In genomic region chr1:120341756-120342155, GRCh38 we compare ENCODE assay signal across 8 cellular contexts.
DNase-seq lines count a peak whose midpoint lies in the region; ATAC-seq, FAIRE-seq and TF ChIP-seq lines count a peak whose summit lies in the region.
"Not testable (repeated sequence)": the region's sequence is repeated elsewhere in the genome, so short reads cannot be mapped to it uniquely, and the experiment has no call there.

No MANE protein-coding gene starts in this region.

- H3K9ac ChIP-seq in astrocyte (ENCODE audit: low read length) (peak overlapping the region; percentile 61), fibroblast of lung (ENCODE audit: insufficient read depth, low read length) (peak overlapping the region; percentile 23), liver (ENCODE audit: low read depth in 1 of 2, low read length in 2 of 2) (peak overlapping the region in 1 of 2 donors; percentile 47)

- not testable (repeated sequence) for H3K9me3 Mint-ChIP-seq in activated CD4-positive, alpha-beta T cell treated with anti-CD3 and anti-CD28 coated beads for 36 hours (ENCODE audit: low read depth); astrocyte (ENCODE audit: unreplicated experiment); progenitor cell of endocrine pancreas (ENCODE audit: low read depth)

- intact Hi-C loops in activated CD4-positive, alpha-beta T cell treated with anti-CD3 and anti-CD28 coated beads for 36 hours (cut with DNase I, micrococcal nuclease); transverse colon (cut with DNase I; ENCODE audit: low total_unique reads): not testable (repeated sequence)

- FAIRE-seq in astrocyte (lab: Jason Lieb, UNC) = not testable (repeated sequence)

- not testable (repeated sequence) for H3K36me3 Mint-ChIP-seq in activated CD4-positive, alpha-beta T cell treated with anti-CD3 and anti-CD28 coated beads for 36 hours (ENCODE audit: low read depth); astrocyte (ENCODE audit: low read depth, unreplicated experiment); progenitor cell of endocrine pancreas (ENCODE audit: insufficient read depth)

- peak; percentile 39 for TF ChIP-seq POLR2A in transverse colon (IDR thresholded peaks at IDR 0.05)

- H2AFZ ChIP-seq in astrocyte (ENCODE audit: low read depth, low read length); fibroblast of lung (ENCODE audit: low read length): not testable (repeated sequence)

- POLR2A ChIA-PET in activated CD4-positive, alpha-beta T cell treated with anti-CD3 and anti-CD28 coated beads for 36 hours (lab: Charles Lee) = not testable (repeated sequence)

- H3K4me3 ChIP-seq in astrocyte (ENCODE audit: insufficient read depth, low read depth, low read length) (peak overlapping the region; percentile 58), fibroblast of lung (replicated peaks in 1 of 4; ENCODE audit: control extremely low read depth in 1 of 4, insufficient read depth in 1 of 4, low read depth in 3 of 4, low read length in 4 of 4) (peak overlapping the region; percentile 36 to 58 (median 47)), liver (ENCODE audit: low read depth in 1 of 3, low read length in 3 of 3) (peak overlapping the region in 2 of 3 donors; percentile 42 to 45), transverse colon (peak overlapping the region in 3 of 4 donors; percentile 36 to 58 (median 41))

- peak overlapping the region; percentile 80 for H3K4me2 ChIP-seq in astrocyte (ENCODE audit: low read length)
- not testable (repeated sequence) for H3K4me2 ChIP-seq in fibroblast of lung (ENCODE audit: extremely low read depth, insufficient read depth, low read length)

- in situ Hi-C loops in transverse colon (cut with MboI; ENCODE audit: low pct_ligation_motif_present in 1 of 4, low pct_unique_long_range_greater_than_20kb in 1 of 4, low sequenced_read_pairs in 3 of 4) = not testable (repeated sequence)

- H3K4me1 ChIP-seq in astrocyte (ENCODE audit: insufficient read depth, low read length); fibroblast of lung (ENCODE audit: control insufficient read depth, extremely low read depth, insufficient read depth, low read length); liver (ENCODE audit: control insufficient read depth in 4 of 4, insufficient read depth in 4 of 4, low read length in 3 of 4); transverse colon: not testable (repeated sequence)

- H3K27me3 ChIP-seq in astrocyte (ENCODE audit: insufficient read depth, low read length); fibroblast of lung (ENCODE audit: control insufficient read depth, insufficient read depth, low read length); liver (ENCODE audit: control insufficient read depth in 4 of 4, insufficient read depth in 4 of 4, low read length in 3 of 4); transverse colon: not testable (repeated sequence)

- not testable (repeated sequence) for H3K9me3 ChIP-seq in astrocyte (ENCODE audit: insufficient read depth, low read depth, low read length); fibroblast of lung (ENCODE audit: control insufficient read depth, insufficient read depth, low read depth, low read length); liver (ENCODE audit: control insufficient read depth in 4 of 4, low read length in 3 of 4); transverse colon

- H3K27ac Mint-ChIP-seq in activated CD4-positive, alpha-beta T cell treated with anti-CD3 and anti-CD28 coated beads for 36 hours = peak overlapping the region; percentile 92
- peak overlapping the region; percentile 58 for H3K27ac Mint-ChIP-seq in astrocyte (ENCODE audit: unreplicated experiment)
- not testable (repeated sequence) for H3K27ac Mint-ChIP-seq in progenitor cell of endocrine pancreas

- not testable (repeated sequence) for H4K20me1 ChIP-seq in astrocyte (ENCODE audit: insufficient read depth, low read length); fibroblast of lung (ENCODE audit: control insufficient read depth, extremely low read depth, insufficient read depth, low read length)

- H3K4me1 Mint-ChIP-seq in activated CD4-positive, alpha-beta T cell treated with anti-CD3 and anti-CD28 coated beads for 36 hours; astrocyte (ENCODE audit: low read depth, unreplicated experiment); progenitor cell of endocrine pancreas (ENCODE audit: low read depth): not testable (repeated sequence)

- CTCF ChIA-PET in activated CD4-positive, alpha-beta T cell treated with anti-CD3 and anti-CD28 coated beads for 36 hours (lab: Charles Lee) = not testable (repeated sequence)

- TF ChIP-seq EP300 in transverse colon (IDR thresholded peaks at IDR 0.05; ENCODE audit: low read depth) = not testable (repeated sequence)

- not testable (repeated sequence) for H3K27me3 Mint-ChIP-seq in activated CD4-positive, alpha-beta T cell treated with anti-CD3 and anti-CD28 coated beads for 36 hours; astrocyte (ENCODE audit: low read depth, unreplicated experiment); progenitor cell of endocrine pancreas

- not testable (repeated sequence) for TF ChIP-seq CTCF in astrocyte (IDR thresholded peaks at IDR 0.05; ENCODE audit: insufficient read depth, low read depth, low read length); fibroblast of lung (conservative IDR thresholded peaks at IDR 0.05 in 1 of 2, IDR thresholded peaks at IDR 0.05 in 1 of 2; ENCODE audit: low read depth in 1 of 2, low read length in 2 of 2); liver (IDR thresholded peaks at IDR 0.05; ENCODE audit: low read depth, low read length, missing input control); progenitor cell of endocrine pancreas (IDR thresholded peaks at IDR 0.05; ENCODE audit: unreplicated experiment); transverse colon (IDR thresholded peaks at IDR 0.05)

- ATAC-seq in activated CD4-positive, alpha-beta T cell treated with anti-CD3 and anti-CD28 coated beads for 36 hours = not testable (repeated sequence)

- not testable (repeated sequence) for TF ChIP-seq RAD21 in liver (IDR thresholded peaks at IDR 0.05)

- DNase-seq in ELF-1 (ENCODE audit: low read depth, low spot score) = peak; percentile 56
- peak; percentile 5 for DNase-seq in NCI-H1092 treated with DMSO at 0.1 percent for 48 hours (lab: John Stamatoyannopoulos, UW)
- peak; percentile 9 for DNase-seq in activated CD4-positive, alpha-beta T cell treated with anti-CD3 and anti-CD28 coated beads for 36 hours
- DNase-seq in astrocyte (ENCODE audit: low read depth); progenitor cell of endocrine pancreas (ENCODE audit: low spot score, unreplicated experiment): not testable (repeated sequence)
- DNase-seq in fibroblast of lung (ENCODE audit: low read depth in 2 of 2) = peak; percentile 6 to 50
- peak; percentile 19 for DNase-seq in transverse colon

- H3K27ac ChIP-seq in astrocyte (ENCODE audit: low read depth, low read length) = not testable (repeated sequence)
- H3K27ac ChIP-seq in fibroblast of lung (ENCODE audit: insufficient read depth, low read length) (peak overlapping the region; percentile 27), liver (ENCODE audit: low read depth in 1 of 2, low read length in 2 of 2) (peak overlapping the region in 1 of 2 donors; percentile 20), transverse colon (peak overlapping the region; percentile 73 to 87 (median 78))

- H3K79me2 ChIP-seq in astrocyte (ENCODE audit: insufficient read depth, low read length); fibroblast of lung (ENCODE audit: control insufficient read depth, insufficient read depth, low read length): not testable (repeated sequence)

- WGBS in liver = 0% methylated on average over 15 of the region's 24 CpGs
- 0% methylated on average over 4 of the region's 24 CpGs; no CpG with 5 or more reads in 1 of the 2 donors for WGBS in transverse colon (ENCODE audit: low coverage in 1 of 2), 2 donors

- peak overlapping the region; percentile 81 for H3K4me3 Mint-ChIP-seq in activated CD4-positive, alpha-beta T cell treated with anti-CD3 and anti-CD28 coated beads for 36 hours
- H3K4me3 Mint-ChIP-seq in astrocyte (ENCODE audit: unreplicated experiment) = peak overlapping the region; percentile 90
- peak overlapping the region; percentile 66 for H3K4me3 Mint-ChIP-seq in progenitor cell of endocrine pancreas (ENCODE audit: low read depth)

- H3K36me3 ChIP-seq in astrocyte (ENCODE audit: insufficient read depth, low read length); fibroblast of lung (ENCODE audit: control insufficient read depth, insufficient read depth, low read length); liver (ENCODE audit: control insufficient read depth in 4 of 4, insufficient read depth in 3 of 4, low read depth in 1 of 4, low read length in 3 of 4); transverse colon: not testable (repeated sequence)
